ENCODE assay signal across 10 cellular contexts in the genomic region with DNA sequence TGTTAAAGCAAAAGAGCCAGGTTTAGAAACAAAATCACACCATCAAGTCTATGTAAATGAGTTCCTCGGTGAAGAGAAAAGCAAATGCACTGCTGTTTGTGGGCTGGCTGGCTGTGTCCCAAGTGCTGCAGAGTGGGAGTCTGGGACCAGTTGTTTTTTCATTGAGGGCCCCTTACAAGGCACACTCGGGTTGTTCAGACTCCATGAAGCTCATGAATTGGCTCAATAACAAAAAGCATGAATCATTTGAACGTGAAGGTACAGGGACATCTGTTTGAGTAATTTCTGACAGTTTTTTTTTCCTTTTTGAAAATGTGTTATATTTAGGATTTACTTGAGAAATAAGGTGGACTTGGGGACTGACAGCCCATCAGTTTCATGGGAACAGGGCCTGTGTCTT. TPM values are rescaled to one million over a fixed set of nuclear protein-coding genes. Genes with fewer than 3 reads are reported as not detected.
A peak's percentile ranks its signal among the peaks of the same experiment; 100 is the strongest.
DNase-seq lines count a peak whose midpoint lies in the region; ATAC-seq, FAIRE-seq and TF ChIP-seq lines count a peak whose summit lies in the region.
"Had no signal": no experiment of that assay in that cellular context is flagged by ENCODE, and none has a peak within 500 bp of the region (broad histone marks: within the 10 kb centered on the region; RNA-seq: fewer than 3 reads in every experiment).

No MANE protein-coding gene starts in this region.

- H2AFZ ChIP-seq in endothelial cell of umbilical vein (ENCODE audit: low read depth, low read length) (no peak overlapping the region), smooth muscle cell (ENCODE audit: low read depth) (no peak overlapping the region)

- H3K27me3 Mint-ChIP-seq in osteocyte (ENCODE audit: unreplicated experiment), result no peaks in the 10 kb centered on the region
- no peaks in the 10 kb centered on the region for H3K27me3 Mint-ChIP-seq in activated T-helper 1 cell treated with anti-CD3 and anti-CD28 coated beads, Interleukin-12 subunit alpha, Interleukin-12 subunit beta, Interleukin-2, Interleukin-4 antibody, amounts not matched to agents 30 ng/mL and 10 ng/mL and 1 ng/mL, durations not matched to agents 14 hours and 24 hours and 36 hours (ENCODE audit: insufficient read depth)

- DNase-seq in EH (ENCODE audit: low read depth) (peak; percentile 36), M059J (ENCODE audit: low read depth) (peak; percentile 51), endothelial cell of umbilical vein (ENCODE audit: low read depth, low spot score) (peak; percentile 62), osteocyte (ENCODE audit: extremely low spot score, unreplicated experiment) (no peak), smooth muscle cell (lab: John Stamatoyannopoulos, UW; ENCODE audit: unreplicated experiment) (no peak)
- no peak for DNase-seq in activated T-helper 1 cell treated with anti-CD3 and anti-CD28 coated beads, Interleukin-12 subunit alpha, Interleukin-12 subunit beta, Interleukin-2, Interleukin-4 antibody, amounts not matched to agents 30 ng/mL and 10 ng/mL and 1 ng/mL, durations not matched to agents 14 hours and 24 hours and 36 hours (ENCODE audit: low spot score)
- DNase-seq: mucosa of descending colon, SW 1271 had no signal

- 41% methylated on average over 3 of the region's 3 CpGs for WGBS in smooth muscle cell (ENCODE audit: low lambda C conversion rate)

- peak overlapping the region; percentile 56 for H3K27ac ChIP-seq in endothelial cell of umbilical vein (ENCODE audit: insufficient read depth, low read depth, low read length)
- no peak overlapping the region for H3K27ac ChIP-seq in smooth muscle cell (ENCODE audit: low read depth)

- H3K79me2 ChIP-seq in endothelial cell of umbilical vein (ENCODE audit: control insufficient read depth, insufficient read depth, low read length) (no peaks in the 10 kb centered on the region), smooth muscle cell (ENCODE audit: low read depth) (peaks cover 28% of the 10 kb centered on the region)

- H3K36me3 Mint-ChIP-seq in osteocyte (ENCODE audit: unreplicated experiment), result peaks cover 4% of the 10 kb centered on the region
- peaks cover 22% of the 10 kb centered on the region for H3K36me3 Mint-ChIP-seq in activated T-helper 1 cell treated with anti-CD3 and anti-CD28 coated beads, Interleukin-12 subunit alpha, Interleukin-12 subunit beta, Interleukin-2, Interleukin-4 antibody, amounts not matched to agents 30 ng/mL and 10 ng/mL and 1 ng/mL, durations not matched to agents 14 hours and 24 hours and 36 hours (ENCODE audit: low read depth)

- H3K4me1 Mint-ChIP-seq in osteocyte (ENCODE audit: unreplicated experiment), result peaks cover 79% of the 10 kb centered on the region
- peaks cover 64% of the 10 kb centered on the region for H3K4me1 Mint-ChIP-seq in activated T-helper 1 cell treated with anti-CD3 and anti-CD28 coated beads, Interleukin-12 subunit alpha, Interleukin-12 subunit beta, Interleukin-2, Interleukin-4 antibody, amounts not matched to agents 30 ng/mL and 10 ng/mL and 1 ng/mL, durations not matched to agents 14 hours and 24 hours and 36 hours (ENCODE audit: low read depth)

- POLR2A ChIA-PET in endothelial cell of umbilical vein (lab: Charles Lee), result interaction anchor here (0.6 kb wide), 1 partner anchor 416 kb away, joined by 3 read pairs; the partner anchor contains the start of gene BAG3

- BruUV-seq in endothelial cell of umbilical vein (replicated peaks; lab: Mats Ljungman, UMichigan), result no TSS peak

- TF ChIP-seq POLR2A in endothelial cell of umbilical vein (IDR thresholded peaks at IDR 0.05; ENCODE audit: low read depth, low read length), result no peak
- no peak for TF ChIP-seq POLR2A in GM18505 (IDR thresholded peaks at IDR 0.05; ENCODE audit: borderline replicate concordance, extremely low read depth, insufficient read depth, insufficient read length)

- no peaks in the 10 kb centered on the region for H3F3A ChIP-seq in smooth muscle cell (ENCODE audit: low read depth)

- peak overlapping the region; percentile 91 for H3K27ac Mint-ChIP-seq in osteocyte (ENCODE audit: unreplicated experiment)
- H3K27ac Mint-ChIP-seq in activated T-helper 1 cell treated with anti-CD3 and anti-CD28 coated beads, Interleukin-12 subunit alpha, Interleukin-12 subunit beta, Interleukin-2, Interleukin-4 antibody, amounts not matched to agents 30 ng/mL and 10 ng/mL and 1 ng/mL, durations not matched to agents 14 hours and 24 hours and 36 hours, result no peak overlapping the region

- dilution Hi-C loops in endothelial cell of umbilical vein (cut with MboI; ENCODE audit: extremely low pct_ligation_motif_present, low sequenced_read_pairs), result no loop called here

- peak overlapping the region; percentile 50 for H3K9ac ChIP-seq in endothelial cell of umbilical vein (replicated peaks; ENCODE audit: extremely low read depth, insufficient read depth, low read length)
- no peak overlapping the region for H3K9ac ChIP-seq in smooth muscle cell (ENCODE audit: low read depth)

- intact Hi-C loops in endothelial cell of umbilical vein (cut with micrococcal nuclease), result no loop called here
- intact Hi-C loops in activated T-helper 1 cell treated with anti-CD3 and anti-CD28 coated beads, Interleukin-12 subunit alpha, Interleukin-12 subunit beta, Interleukin-2, Interleukin-4 antibody, amounts not matched to agents 30 ng/mL and 10 ng/mL and 1 ng/mL, durations not matched to agents 14 hours and 24 hours and 36 hours (cut with micrococcal nuclease), result no loop called here

- CTCF ChIA-PET in endothelial cell of umbilical vein (lab: Charles Lee), result interaction anchor here (2.5 to 4.6 kb wide), 3 partner anchors 25 to 36 kb away, joined by 7 to 31 read pairs (median 12); no protein-coding TSS in a partner anchor

- no peak overlapping the region for H3K4me2 ChIP-seq in endothelial cell of umbilical vein (ENCODE audit: insufficient read depth, low read length)
- no peak overlapping the region for H3K4me2 ChIP-seq in smooth muscle cell

- H3K4me1 ChIP-seq in endothelial cell of umbilical vein (ENCODE audit: control insufficient read depth, extremely low read depth, insufficient read depth, low read length) (peaks cover 49% of the 10 kb centered on the region), smooth muscle cell (ENCODE audit: low read depth) (no peaks in the 10 kb centered on the region)

- ATAC-seq in GM18505 (IDR thresholded peaks at IDR 0.05; ENCODE audit: unreplicated experiment) (no peak), HG03520 (IDR thresholded peaks at IDR 0.05; ENCODE audit: unreplicated experiment) (no peak)
- ATAC-seq: mucosa of descending colon had no signal

- H4K20me1 ChIP-seq in endothelial cell of umbilical vein (replicated peaks; ENCODE audit: control insufficient read depth, extremely low read depth, insufficient read depth, low read length) (peaks cover 3% of the 10 kb centered on the region), smooth muscle cell (ENCODE audit: low read depth) (peaks cover 5% of the 10 kb centered on the region)

- H3K9me1 ChIP-seq in endothelial cell of umbilical vein (replicated peaks; ENCODE audit: control insufficient read depth, extremely low read depth, insufficient read depth, low read length), result no peaks in the 10 kb centered on the region

- H3K27me3 ChIP-seq in endothelial cell of umbilical vein (ENCODE audit: control insufficient read depth in 2 of 2, insufficient read depth in 2 of 2, low read length in 2 of 2) (no peaks in the 10 kb centered on the region), smooth muscle cell (ENCODE audit: low read depth) (no peaks in the 10 kb centered on the region)

- no peak overlapping the region for H3K4me3 ChIP-seq in endothelial cell of umbilical vein (replicated peaks in 1 of 3; ENCODE audit: insufficient read depth in 1 of 3, low read depth in 1 of 3, low read length in 3 of 3)
- no peak overlapping the region for H3K4me3 ChIP-seq in smooth muscle cell
- H3K4me3 ChIP-seq: mucosa of descending colon had no signal

- H3K36me3 ChIP-seq in endothelial cell of umbilical vein (ENCODE audit: control insufficient read depth in 2 of 2, extremely low read depth in 1 of 2, insufficient read depth in 2 of 2, low read length in 2 of 2) (no peaks in the 10 kb centered on the region), smooth muscle cell (ENCODE audit: low read depth) (no peaks in the 10 kb centered on the region)

- no peaks in the 10 kb centered on the region for H3K9me3 Mint-ChIP-seq in osteocyte (ENCODE audit: unreplicated experiment)
- peaks cover 17% of the 10 kb centered on the region for H3K9me3 Mint-ChIP-seq in activated T-helper 1 cell treated with anti-CD3 and anti-CD28 coated beads, Interleukin-12 subunit alpha, Interleukin-12 subunit beta, Interleukin-2, Interleukin-4 antibody, amounts not matched to agents 30 ng/mL and 10 ng/mL and 1 ng/mL, durations not matched to agents 14 hours and 24 hours and 36 hours

- no peak for TF ChIP-seq CTCF in endothelial cell of umbilical vein (IDR thresholded peaks at IDR 0.05; ENCODE audit: extremely low read depth in 1 of 2, insufficient read depth in 1 of 2, low read depth in 1 of 2, low read length in 2 of 2)
- no peak for TF ChIP-seq CTCF in osteocyte (IDR thresholded peaks at IDR 0.05)
- TF ChIP-seq CTCF in smooth muscle cell (IDR thresholded peaks at IDR 0.05; ENCODE audit: borderline replicate concordance, insufficient read depth, poor library complexity, severe bottlenecking), result no peak

- H3K4me3 Mint-ChIP-seq in osteocyte (ENCODE audit: unreplicated experiment), result no peak overlapping the region
- no peak overlapping the region for H3K4me3 Mint-ChIP-seq in activated T-helper 1 cell treated with anti-CD3 and anti-CD28 coated beads, Interleukin-12 subunit alpha, Interleukin-12 subunit beta, Interleukin-2, Interleukin-4 antibody, amounts not matched to agents 30 ng/mL and 10 ng/mL and 1 ng/mL, durations not matched to agents 14 hours and 24 hours and 36 hours

- peak; percentile 59 for FAIRE-seq in endothelial cell of umbilical vein (lab: Jason Lieb, UNC)

- H3K9me3 ChIP-seq in endothelial cell of umbilical vein (replicated peaks; ENCODE audit: control insufficient read depth, insufficient read depth, low read length) (no peaks in the 10 kb centered on the region), smooth muscle cell (replicated peaks; ENCODE audit: low read depth) (no peaks in the 10 kb centered on the region)
- H3K9me3 ChIP-seq: mucosa of descending colon had no signal

RNA-seq across cellular contexts. Expression of gene GRK5, which starts 28.0 kb away (rescaled TPM):
- 3.9 and 4.4 TPM in 2 replicates for total RNA-seq in M059J (2014; rRNA removed; shearing (Covaris generic))
- total RNA-seq in endothelial cell of umbilical vein, result 29.1 and 29.5 TPM in 2 replicates
- 9.6 and 13.1 TPM in 2 replicates for polyA plus RNA-seq in endothelial cell of umbilical vein
- 17.0 and 17.2 TPM in 2 replicates for polyA plus RNA-seq in endothelial cell of umbilical vein (2011; cell fraction: cytosol; rRNA removed)
- 18.3 and 19.9 TPM in 2 replicates for polyA plus RNA-seq in endothelial cell of umbilical vein (2011; cell fraction: nucleus; rRNA removed)
- 18.3 and 20.4 TPM in 2 replicates for polyA plus RNA-seq in endothelial cell of umbilical vein (2012)
- 9.6 and 16.1 TPM in 2 replicates for polyA minus RNA-seq in endothelial cell of umbilical vein
- 5.8 TPM for polyA minus RNA-seq in endothelial cell of umbilical vein (2011; cell fraction: cytosol; rRNA and poly(A)+ RNA removed)
- polyA minus RNA-seq in endothelial cell of umbilical vein (2011; cell fraction: nucleus; rRNA and poly(A)+ RNA removed), result 6.0 and 7.9 TPM in 2 replicates
- total RNA-seq in osteocyte, result 43.2 and 45.9 TPM in 2 replicates
- total RNA-seq in smooth muscle cell, result 5.2 and 7.0 TPM in 2 replicates
- polyA plus RNA-seq in smooth muscle cell, result 4.4 and 5.0 TPM in 2 replicates
- 25.3 and 25.8 TPM in 2 replicates for total RNA-seq in activated T-helper 1 cell treated with anti-CD3 and anti-CD28 coated beads, Interleukin-12 subunit alpha, Interleukin-12 subunit beta, Interleukin-2, Interleukin-4 antibody, amounts not matched to agents 30 ng/mL and 10 ng/mL and 1 ng/mL, durations not matched to agents 14 hours and 24 hours and 36 hours

RNA-seq across cellular contexts. Expression of gene PRDX3, which starts 56.8 kb away (rescaled TPM):
- total RNA-seq in M059J (2014; rRNA removed; shearing (Covaris generic)), result 357 and 393 TPM in 2 replicates
- 117 and 124 TPM in 2 replicates for total RNA-seq in endothelial cell of umbilical vein
- polyA plus RNA-seq in endothelial cell of umbilical vein, result 99.4 and 123 TPM in 2 replicates
- 168 and 181 TPM in 2 replicates for polyA plus RNA-seq in endothelial cell of umbilical vein (2011; cell fraction: cytosol; rRNA removed)
- 95.8 and 112 TPM in 2 replicates for polyA plus RNA-seq in endothelial cell of umbilical vein (2011; cell fraction: nucleus; rRNA removed)
- 146 and 198 TPM in 2 replicates for polyA plus RNA-seq in endothelial cell of umbilical vein (2012)
- 233 and 266 TPM in 2 replicates for polyA minus RNA-seq in endothelial cell of umbilical vein
- 118 TPM for polyA minus RNA-seq in endothelial cell of umbilical vein (2011; cell fraction: cytosol; rRNA and poly(A)+ RNA removed)
- polyA minus RNA-seq in endothelial cell of umbilical vein (2011; cell fraction: nucleus; rRNA and poly(A)+ RNA removed), result 50.2 and 78.9 TPM in 2 replicates
- total RNA-seq in osteocyte, result 76.7 and 76.9 TPM in 2 replicates
- total RNA-seq in smooth muscle cell, result 156 and 162 TPM in 2 replicates
- 97.3 and 123 TPM in 2 replicates for polyA plus RNA-seq in smooth muscle cell
- total RNA-seq in activated T-helper 1 cell treated with anti-CD3 and anti-CD28 coated beads, Interleukin-12 subunit alpha, Interleukin-12 subunit beta, Interleukin-2, Interleukin-4 antibody, amounts not matched to agents 30 ng/mL and 10 ng/mL and 1 ng/mL, durations not matched to agents 14 hours and 24 hours and 36 hours, result 158 and 163 TPM in 2 replicates

Comparison
In these comparisons a context has a peak if more than half of its experiments do, and no peak if none do; other contexts are left out.
1. DNase-seq: peak in EH (single experiment), M059J (single experiment) and endothelial cell of umbilical vein (single experiment); none in osteocyte (single experiment), smooth muscle cell (single experiment) and activated T-helper 1 cell treated with anti-CD3 and anti-CD28 coated beads, Interleukin-12 subunit alpha, Interleukin-12 subunit beta, Interleukin-2, Interleukin-4 antibody, amounts not matched to agents 30 ng/mL and 10 ng/mL and 1 ng/mL, durations not matched to agents 14 hours and 24 hours and 36 hours (single experiment).